Comparison of ENCODE assay signal across 3 cellular contexts in the genomic region with DNA sequence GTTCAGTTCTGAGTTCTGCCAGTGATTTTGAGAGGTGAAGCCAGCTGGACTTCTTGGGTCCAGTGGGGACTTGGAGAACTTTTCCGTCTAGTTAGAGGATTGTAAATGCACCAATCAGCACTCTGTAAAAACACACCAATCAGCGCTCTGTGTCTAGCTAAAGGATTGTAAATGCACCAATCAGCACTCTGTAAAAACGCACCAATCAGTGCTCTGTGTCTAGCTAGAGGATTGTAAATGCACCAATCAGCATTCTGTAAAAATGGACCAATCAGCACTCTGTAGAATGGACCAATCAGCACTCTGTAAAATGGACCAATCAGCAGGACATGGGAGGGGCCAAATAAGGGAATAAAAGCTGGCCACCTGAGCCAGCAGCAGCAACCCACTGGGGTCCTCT.
TF ChIP-seq lines count a peak whose summit lies in the region.

No MANE protein-coding gene starts in this region.

TF ChIP-seq in A549, 52 proteins besides CTCF, POLR2A, EP300 and RAD21:
- TF ChIP-seq MAFK (IDR thresholded peaks at IDR 0.05; ENCODE audit: partially characterized antibody), result peak; percentile 7

TF ChIP-seq in WTC11, 78 proteins besides CTCF, POLR2A, EP300 and RAD21:
- 0 out of 2 replicates have a peak, but pooled peaks have one; percentile 27 for TF ChIP-seq NFYB (CRISPR knock-in tag; conservative IDR thresholded peaks at IDR 0.05; ENCODE audit: low read depth)
TF ChIP-seq in WTC11: peak in this region for 1; not testable (repeated sequence) for 77.

TF ChIP-seq in K562, 482 proteins besides CTCF, POLR2A, EP300 and RAD21:
- peak; percentile 51 for TF ChIP-seq NFYB (IDR thresholded peaks at IDR 0.05; ENCODE audit: extremely low read depth, insufficient read length)
- 0 out of 2 replicates have a peak, but pooled peaks have one; percentile 32 for TF ChIP-seq MAFG (tag; conservative IDR thresholded peaks at IDR 0.05)
- peak; percentile 54 for TF ChIP-seq ZNF316 (IDR thresholded peaks at IDR 0.05)
- TF ChIP-seq ASH1L (IDR thresholded peaks at IDR 0.05; ENCODE audit: borderline replicate concordance, low read depth, partially characterized antibody), result peak; percentile 61
